In genomic region chr19:12137541-12137940, GRCh38 we compare ENCODE assay signal across 13 cellular contexts. TPM values are rescaled to one million over a fixed set of nuclear protein-coding genes. Genes with fewer than 3 reads are reported as not detected.
DNase-seq lines count a peak whose midpoint lies in the region; TF ChIP-seq lines count a peak whose summit lies in the region.
"Had no signal": no experiment of that assay in that cellular context is flagged by ENCODE, and none has a peak within 500 bp of the region (broad histone marks: within the 10 kb centered on the region; RNA-seq: fewer than 3 reads in every experiment).

No MANE protein-coding gene starts in this region.

- intact Hi-C loops in dendritic cell treated with granulocyte-macrophage colony-stimulating factor and Interleukin-4, amounts not matched to agents 40 ng/mL and 50 ng/mL, for 4 days (cut with micrococcal nuclease) = no loop called here

- H3K4ac ChIP-seq in mesenchymal stem cell (ENCODE audit: low read depth in 1 of 2, low read length in 2 of 2) = no peak overlapping the region

- peaks cover 39% of the 10 kb centered on the region for H3K4me1 Mint-ChIP-seq in dendritic cell treated with granulocyte-macrophage colony-stimulating factor and Interleukin-4, amounts not matched to agents 40 ng/mL and 50 ng/mL, for 4 days (ENCODE audit: low read depth)

- no peak overlapping the region for H4K8ac ChIP-seq in mesenchymal stem cell (ENCODE audit: low read length)

- H3K9me3 Mint-ChIP-seq in dendritic cell treated with granulocyte-macrophage colony-stimulating factor and Interleukin-4, amounts not matched to agents 40 ng/mL and 50 ng/mL, for 4 days = peaks cover 23% of the 10 kb centered on the region

- no peak overlapping the region for H2BK120ac ChIP-seq in mesenchymal stem cell (ENCODE audit: low read depth, low read length)

- no peaks in the 10 kb centered on the region; the same call in 1 of the 2 replicates for H3K79me2 ChIP-seq in OCI-LY3 (ENCODE audit: low read length)

- H3K4me1 ChIP-seq in OCI-LY3 (ENCODE audit: low read length) = peaks cover 8% of the 10 kb centered on the region
- peaks cover 5% of the 10 kb centered on the region for H3K4me1 ChIP-seq in mesenchymal stem cell (ENCODE audit: control insufficient read depth, insufficient read depth, low read depth, low read length)

- no peak overlapping the region for H3K9ac ChIP-seq in OCI-LY3 (ENCODE audit: low read length)
- H3K9ac ChIP-seq in mesenchymal stem cell (ENCODE audit: low read length) = no peak overlapping the region

- H3K4me3 ChIP-seq in OCI-LY3 (ENCODE audit: low read length) (no peak overlapping the region), mesenchymal stem cell (ENCODE audit: insufficient read depth in 1 of 2, low read depth in 1 of 2, low read length in 2 of 2) (no peak overlapping the region)
- H3K4me3 ChIP-seq: prostate gland, thoracic aorta had no signal

- H3K27me3 ChIP-seq in OCI-LY3 (ENCODE audit: low read depth, low read length) (no peaks in the 10 kb centered on the region), mesenchymal stem cell (ENCODE audit: control insufficient read depth in 1 of 2, insufficient read depth in 1 of 2, low read length in 2 of 2) (no peaks in the 10 kb centered on the region)

- H2BK12ac ChIP-seq in mesenchymal stem cell (ENCODE audit: low read length in 2 of 2) = no peak overlapping the region

- H2AK5ac ChIP-seq in mesenchymal stem cell (ENCODE audit: low read length, severe bottlenecking) = no peak overlapping the region

- H3K27me3 Mint-ChIP-seq in dendritic cell treated with granulocyte-macrophage colony-stimulating factor and Interleukin-4, amounts not matched to agents 40 ng/mL and 50 ng/mL, for 4 days = no peaks in the 10 kb centered on the region

- H3K14ac ChIP-seq in mesenchymal stem cell (ENCODE audit: low read length in 2 of 2) = no peak overlapping the region

- peaks cover 66% of the 10 kb centered on the region for H3K36me3 Mint-ChIP-seq in dendritic cell treated with granulocyte-macrophage colony-stimulating factor and Interleukin-4, amounts not matched to agents 40 ng/mL and 50 ng/mL, for 4 days (ENCODE audit: low read depth)

- H3K4me3 Mint-ChIP-seq in dendritic cell treated with granulocyte-macrophage colony-stimulating factor and Interleukin-4, amounts not matched to agents 40 ng/mL and 50 ng/mL, for 4 days = no peak overlapping the region

- H2BK5ac ChIP-seq in mesenchymal stem cell (ENCODE audit: low read depth, low read length, poor library complexity, severe bottlenecking) = no peak overlapping the region

- H3K36me3 ChIP-seq in OCI-LY3 (replicated peaks; ENCODE audit: low read depth, low read length) (peaks cover 33% of the 10 kb centered on the region), mesenchymal stem cell (ENCODE audit: control insufficient read depth in 1 of 2, insufficient read depth in 2 of 2, low read depth in 1 of 2, low read length in 2 of 2) (peaks cover 49 to 52% of the 10 kb centered on the region in 2 experiments)

- H3K18ac ChIP-seq in mesenchymal stem cell (ENCODE audit: low read depth in 1 of 2, low read length in 2 of 2) = no peak overlapping the region

- peak overlapping the region; percentile 36 for H3K27ac Mint-ChIP-seq in dendritic cell treated with granulocyte-macrophage colony-stimulating factor and Interleukin-4, amounts not matched to agents 40 ng/mL and 50 ng/mL, for 4 days

- no peak overlapping the region for H2AFZ ChIP-seq in OCI-LY3 (ENCODE audit: low read depth, low read length)
- no peak overlapping the region for H2AFZ ChIP-seq in mesenchymal stem cell (ENCODE audit: low read depth, low read length)

- H3K27ac ChIP-seq in OCI-LY3 (ENCODE audit: low read length) (no peak overlapping the region), mesenchymal stem cell (ENCODE audit: low read length, poor library complexity, severe bottlenecking) (no peak overlapping the region)
- H3K27ac ChIP-seq: epithelial cell of prostate, prostate gland, thoracic aorta had no signal

- no peak overlapping the region for H4K91ac ChIP-seq in mesenchymal stem cell (ENCODE audit: low read length)

- H3K9me3 ChIP-seq in OCI-LY3 (ENCODE audit: insufficient read depth, low read length) (peaks cover 11% of the 10 kb centered on the region), mesenchymal stem cell (ENCODE audit: control insufficient read depth, low read length) (peaks cover 38% of the 10 kb centered on the region)
- H3K9me3 ChIP-seq: prostate gland had no signal

- H3K23ac ChIP-seq in mesenchymal stem cell (ENCODE audit: low read length in 2 of 2) = no peak overlapping the region

- H3K4me2 ChIP-seq in OCI-LY3 (ENCODE audit: low read length) (no peak overlapping the region), mesenchymal stem cell (ENCODE audit: low read length, poor library complexity, severe bottlenecking) (no peak overlapping the region)

- no peak overlapping the region for H2BK15ac ChIP-seq in mesenchymal stem cell (ENCODE audit: low read depth, poor library complexity, severe bottlenecking)

- H3K79me1 ChIP-seq in mesenchymal stem cell (replicated peaks; ENCODE audit: low read length, poor library complexity, severe bottlenecking) = peaks cover 22% of the 10 kb centered on the region

- H4K20me1 ChIP-seq in OCI-LY3 (ENCODE audit: insufficient read depth, low read length) = peaks cover 6% of the 10 kb centered on the region; the same call in 1 of the 2 replicates

- peak; percentile 5 for DNase-seq in activated gamma-delta T cell treated with Interleukin-2 at 50 U/mL for 16 hours
- no peak for DNase-seq in activated gamma-delta T cell (lab: John Stamatoyannopoulos, UW)
- peak; percentile 43 for DNase-seq in stimulated activated CD8-positive, alpha-beta memory T cell treated with anti-CD3 and anti-CD28 coated beads, Interleukin-4, amount 100 ng/mL, for 48 hours
- no peak for DNase-seq in HuH-7 (ENCODE audit: low spot score)
- no peak for DNase-seq in mesenchymal stem cell
- no peak for DNase-seq in NOMO-1 treated with dmso at 0.1 percent for 144 hours (lab: John Stamatoyannopoulos, UW; ENCODE audit: unreplicated experiment)
- DNase-seq: DMS79 treated with DMSO at 0.1 percent for 48 hours, NCI-H1417 treated with DMSO at 0.1 percent for 48 hours had no signal

- TF ChIP-seq CTCF in OCI-LY3 (IDR thresholded peaks at IDR 0.05; ENCODE audit: low read depth, low read length) = peak; percentile 90

RNA-seq across cellular contexts. Expression of gene ZNF20, which starts 2.6 kb away (rescaled TPM):
- 3.8 TPM for polyA plus RNA-seq in mesenchymal stem cell (2013, experiment 1 of 2)
- 3.7 TPM for polyA plus RNA-seq in mesenchymal stem cell (2013, experiment 2 of 2)

RNA-seq across cellular contexts. Expression of gene ZNF625, which starts 19.0 kb away (rescaled TPM):
- 2.9 TPM for polyA plus RNA-seq in mesenchymal stem cell (2013, experiment 1 of 2)
- polyA plus RNA-seq in mesenchymal stem cell (2013, experiment 2 of 2) = 2.9 TPM

RNA-seq across cellular contexts. Expression of gene ZNF136, which starts 25.4 kb away (rescaled TPM):
- 2.3 TPM for polyA plus RNA-seq in mesenchymal stem cell (2013, experiment 1 of 2)
- polyA plus RNA-seq in mesenchymal stem cell (2013, experiment 2 of 2) = 2.7 TPM

Comparison
In these comparisons a context has a peak if more than half of its experiments do, and no peak if none do; other contexts are left out.
1. DNase-seq: peak in activated gamma-delta T cell treated with Interleukin-2 at 50 U/mL for 16 hours (single experiment) and stimulated activated CD8-positive, alpha-beta memory T cell treated with anti-CD3 and anti-CD28 coated beads, Interleukin-4, amount 100 ng/mL, for 48 hours (single experiment); none in activated gamma-delta T cell (single experiment), HuH-7 (single experiment), mesenchymal stem cell (single experiment) and NOMO-1 treated with dmso at 0.1 percent for 144 hours (single experiment).